ENCODE assay signal across 13 cellular contexts in genomic region chr4:4631150-4631549, GRCh38.
DNase-seq lines count a peak whose midpoint lies in the region; ATAC-seq and TF ChIP-seq lines count a peak whose summit lies in the region.
"Had no signal": no experiment of that assay in that cellular context is flagged by ENCODE, and none has a peak within 500 bp of the region (broad histone marks: within the 10 kb centered on the region; RNA-seq: fewer than 3 reads in every experiment).

No MANE protein-coding gene starts in this region.

- POLR2A ChIA-PET in MCF 10A (lab: Yijun Ruan, JAX) = no interaction called here

- no peaks in the 10 kb centered on the region for H3K27me3 ChIP-seq in MG63
- H3K27me3 ChIP-seq: tibial nerve had no signal

- H3K9me3 Mint-ChIP-seq in MCF 10A (ENCODE audit: unreplicated experiment) = no peaks in the 10 kb centered on the region
- H3K9me3 Mint-ChIP-seq in activated T-helper 1 cell treated with anti-CD3 and anti-CD28 coated beads, Interleukin-12 subunit alpha, Interleukin-12 subunit beta, Interleukin-2, Interleukin-4 antibody, amounts not matched to agents 30 ng/mL and 10 ng/mL and 1 ng/mL, durations not matched to agents 14 hours and 24 hours and 36 hours = peaks cover 5% of the 10 kb centered on the region

- H3K36me3 ChIP-seq in MG63 = no peaks in the 10 kb centered on the region

- CTCF ChIA-PET in MCF 10A (lab: Yijun Ruan, JAX) = interaction anchor here (0.6 to 1.2 kb wide), 3 partner anchors 12 to 1663 kb away, joined by 3 read pairs; no protein-coding TSS in a partner anchor

- H3K9me3 ChIP-seq in MG63 = no peaks in the 10 kb centered on the region
- H3K9me3 ChIP-seq: tibial nerve had no signal

- H3K4me3 ChIP-seq in MG63 = no peak overlapping the region
- H3K4me3 ChIP-seq: coronary artery, tibial nerve had no signal

- H3K27ac Mint-ChIP-seq in MCF 10A (ENCODE audit: low read depth, unreplicated experiment) = no peak overlapping the region
- H3K27ac Mint-ChIP-seq in activated T-helper 1 cell treated with anti-CD3 and anti-CD28 coated beads, Interleukin-12 subunit alpha, Interleukin-12 subunit beta, Interleukin-2, Interleukin-4 antibody, amounts not matched to agents 30 ng/mL and 10 ng/mL and 1 ng/mL, durations not matched to agents 14 hours and 24 hours and 36 hours = no peak overlapping the region
- H3K27ac Mint-ChIP-seq: activated naive CD8-positive, alpha-beta T cell had no signal

- peaks cover 4% of the 10 kb centered on the region for H3K36me3 Mint-ChIP-seq in MCF 10A (ENCODE audit: insufficient read depth, unreplicated experiment)
- no peaks in the 10 kb centered on the region for H3K36me3 Mint-ChIP-seq in activated T-helper 1 cell treated with anti-CD3 and anti-CD28 coated beads, Interleukin-12 subunit alpha, Interleukin-12 subunit beta, Interleukin-2, Interleukin-4 antibody, amounts not matched to agents 30 ng/mL and 10 ng/mL and 1 ng/mL, durations not matched to agents 14 hours and 24 hours and 36 hours (ENCODE audit: low read depth)

- H3K4me1 Mint-ChIP-seq in MCF 10A (ENCODE audit: insufficient read depth, unreplicated experiment) = no peaks in the 10 kb centered on the region
- peaks cover 11% of the 10 kb centered on the region for H3K4me1 Mint-ChIP-seq in activated T-helper 1 cell treated with anti-CD3 and anti-CD28 coated beads, Interleukin-12 subunit alpha, Interleukin-12 subunit beta, Interleukin-2, Interleukin-4 antibody, amounts not matched to agents 30 ng/mL and 10 ng/mL and 1 ng/mL, durations not matched to agents 14 hours and 24 hours and 36 hours (ENCODE audit: low read depth)

- no peak overlapping the region for H3K4me3 Mint-ChIP-seq in MCF 10A (ENCODE audit: unreplicated experiment)
- H3K4me3 Mint-ChIP-seq in activated T-helper 1 cell treated with anti-CD3 and anti-CD28 coated beads, Interleukin-12 subunit alpha, Interleukin-12 subunit beta, Interleukin-2, Interleukin-4 antibody, amounts not matched to agents 30 ng/mL and 10 ng/mL and 1 ng/mL, durations not matched to agents 14 hours and 24 hours and 36 hours = no peak overlapping the region
- H3K4me3 Mint-ChIP-seq: activated naive CD8-positive, alpha-beta T cell had no signal

- intact Hi-C loops in MCF 10A (cut with micrococcal nuclease) = no loop called here
- intact Hi-C loops in activated T-helper 1 cell treated with anti-CD3 and anti-CD28 coated beads, Interleukin-12 subunit alpha, Interleukin-12 subunit beta, Interleukin-2, Interleukin-4 antibody, amounts not matched to agents 30 ng/mL and 10 ng/mL and 1 ng/mL, durations not matched to agents 14 hours and 24 hours and 36 hours (cut with micrococcal nuclease) = no loop called here

- ATAC-seq in GM18502 (IDR thresholded peaks at IDR 0.05; ENCODE audit: poor library complexity, unreplicated experiment) (peak; percentile 97), GM19351 (IDR thresholded peaks at IDR 0.05; ENCODE audit: unreplicated experiment) (peak; percentile 95), HG02623 (IDR thresholded peaks at IDR 0.05; ENCODE audit: unreplicated experiment) (peak; percentile 91), HG03432 (IDR thresholded peaks at IDR 0.05; ENCODE audit: unreplicated experiment) (peak; percentile 96)

- no TSS peak for BruUV-seq in MCF 10A (replicated peaks; lab: Mats Ljungman, UMichigan)

- no peaks in the 10 kb centered on the region for H3K27me3 Mint-ChIP-seq in MCF 10A (ENCODE audit: insufficient read depth, unreplicated experiment)
- no peaks in the 10 kb centered on the region for H3K27me3 Mint-ChIP-seq in activated T-helper 1 cell treated with anti-CD3 and anti-CD28 coated beads, Interleukin-12 subunit alpha, Interleukin-12 subunit beta, Interleukin-2, Interleukin-4 antibody, amounts not matched to agents 30 ng/mL and 10 ng/mL and 1 ng/mL, durations not matched to agents 14 hours and 24 hours and 36 hours (ENCODE audit: insufficient read depth)
- H3K27me3 Mint-ChIP-seq: activated naive CD8-positive, alpha-beta T cell had no signal

- DNase-seq in SKM-1 (lab: John Stamatoyannopoulos, UW; ENCODE audit: unreplicated experiment) (no peak), MCF 10A (ENCODE audit: unreplicated experiment) (no peak), MG63 (no peak)
- no peak for DNase-seq in activated T-helper 1 cell treated with anti-CD3 and anti-CD28 coated beads, Interleukin-12 subunit alpha, Interleukin-12 subunit beta, Interleukin-2, Interleukin-4 antibody, amounts not matched to agents 30 ng/mL and 10 ng/mL and 1 ng/mL, durations not matched to agents 14 hours and 24 hours and 36 hours (ENCODE audit: low spot score)
- DNase-seq: activated CD4-positive, alpha-beta T cell treated with anti-CD3 and anti-CD28 coated beads, Interleukin-2, amount 50 U/mL, for 4 hours; NCI-H146 had no signal

- TF ChIP-seq CTCF in MCF 10A (IDR thresholded peaks at IDR 0.05; ENCODE audit: unreplicated experiment) = no peak
